17 cellular contexts compared by ENCODE assay signal in the genomic region with DNA sequence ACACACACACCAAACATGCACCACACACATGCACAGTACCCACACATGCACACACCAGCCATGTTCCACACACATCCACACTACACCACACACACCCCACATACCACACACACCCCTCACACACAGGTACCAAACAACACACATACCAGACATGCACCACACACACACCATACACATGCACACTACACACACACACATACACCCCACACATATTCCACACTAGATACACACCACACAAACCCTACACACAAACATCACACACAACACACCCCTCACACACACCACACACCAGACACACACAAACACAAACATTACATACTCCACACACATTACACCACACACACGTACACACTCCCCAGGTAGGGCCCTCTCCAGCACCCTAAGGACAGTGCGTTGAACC.
"Had no signal": no experiment of that assay in that cellular context is flagged by ENCODE, and none has a peak within 500 bp of the region (broad histone marks: within the 10 kb centered on the region; RNA-seq: fewer than 3 reads in every experiment).

No MANE protein-coding gene starts in this region.

- H3K4me3 ChIP-seq: hepatocyte, lung, mucosa of descending colon, ovary, right atrium auricular region had no signal

- H3K4me2 ChIP-seq: hepatocyte had no signal

- H3K27ac Mint-ChIP-seq: dendritic cell treated with granulocyte-macrophage colony-stimulating factor and Interleukin-4, amounts not matched to agents 40 ng/mL and 50 ng/mL, for 4 days; effector memory CD8-positive, alpha-beta T cell; natural killer cell; type B pancreatic cell had no signal

- H3K27me3 ChIP-seq: foreskin keratinocyte, hepatocyte, ovary, right atrium auricular region had no signal

- H3K9me3 ChIP-seq: mucosa of descending colon, ovary, right atrium auricular region had no signal

- H3K4me1 ChIP-seq: foreskin keratinocyte, right atrium auricular region had no signal

- DNase-seq: effector memory CD8-positive, alpha-beta T cell; foreskin keratinocyte; natural killer cell; small intestine; stimulated activated CD4-positive, alpha-beta T cell treated with anti-CD3 and anti-CD28 coated beads, Interleukin-2, amount 100 ng/mL, for 48 hours; stimulated activated naive CD4-positive, alpha-beta T cell treated with Interleukin-2 at 50 U/mL for 16 hours had no signal

- FAIRE-seq: colon, small intestine had no signal

- H3K36me3 Mint-ChIP-seq: natural killer cell, type B pancreatic cell had no signal

- H3K27ac ChIP-seq: epithelial cell of prostate, foreskin keratinocyte, hepatocyte, ovary, right atrium auricular region had no signal

- H3K9me3 Mint-ChIP-seq: dendritic cell treated with granulocyte-macrophage colony-stimulating factor and Interleukin-4, amounts not matched to agents 40 ng/mL and 50 ng/mL, for 4 days; effector memory CD8-positive, alpha-beta T cell; natural killer cell; neural crest cell; type B pancreatic cell had no signal

- ATAC-seq: left colon had no signal

- H3K36me3 ChIP-seq: ovary, right atrium auricular region had no signal

- H2AFZ ChIP-seq: hepatocyte had no signal

- H3K79me2 ChIP-seq: hepatocyte had no signal

- H3K27me3 Mint-ChIP-seq: dendritic cell treated with granulocyte-macrophage colony-stimulating factor and Interleukin-4, amounts not matched to agents 40 ng/mL and 50 ng/mL, for 4 days; effector memory CD8-positive, alpha-beta T cell; type B pancreatic cell had no signal

- H3K4me3 Mint-ChIP-seq: dendritic cell treated with granulocyte-macrophage colony-stimulating factor and Interleukin-4, amounts not matched to agents 40 ng/mL and 50 ng/mL, for 4 days; effector memory CD8-positive, alpha-beta T cell; natural killer cell; neural crest cell; type B pancreatic cell had no signal
